Comparison of ENCODE assay signal across 24 cellular contexts in genomic region chr1:242391896-242392295, GRCh38.
A peak's percentile ranks its signal among the peaks of the same experiment; 100 is the strongest.
DNase-seq lines count a peak whose midpoint lies in the region; ATAC-seq, FAIRE-seq and TF ChIP-seq lines count a peak whose summit lies in the region.
"Had no signal": no experiment of that assay in that cellular context is flagged by ENCODE, and none has a peak within 500 bp of the region (broad histone marks: within the 10 kb centered on the region; RNA-seq: fewer than 3 reads in every experiment).

No MANE protein-coding gene starts in this region.

- H3K4me2 ChIP-seq in A549 (no peak overlapping the region), K562 (ENCODE audit: insufficient read depth, low read length) (no peak overlapping the region)
- H3K4me2 ChIP-seq: BLaER1 had no signal

- no peak for ATAC-seq in A549
- no peak for ATAC-seq in K562
- ATAC-seq: GM12878 had no signal

- in situ Hi-C loops in K562 (cut with MboI), result no loop called here

- H3K9me1 ChIP-seq in K562 (ENCODE audit: control insufficient read depth, insufficient read depth, low read length), result no peaks in the 10 kb centered on the region

- POLR2A ChIA-PET in A549 (lab: Yijun Ruan, JAX) (no interaction called here), K562 (lab: Yijun Ruan, JAX) (no interaction called here)

- no peaks in the 10 kb centered on the region for H3K4me1 ChIP-seq in A549
- H3K4me1 ChIP-seq in K562 (replicated peaks in 1 of 2; ENCODE audit: control insufficient read depth in 2 of 2, insufficient read depth in 2 of 2, low read length in 2 of 2), result no peaks in the 10 kb centered on the region
- no peaks in the 10 kb centered on the region for H3K4me1 ChIP-seq in ascending aorta
- H3K4me1 ChIP-seq: BE2C, BLaER1 had no signal

- no peak overlapping the region for H2AFZ ChIP-seq in K562 (ENCODE audit: low read depth, low read length)

- no peaks in the 10 kb centered on the region for H3K36me3 ChIP-seq in K562 (ENCODE audit: control insufficient read depth, insufficient read depth, low read length)
- H3K36me3 ChIP-seq in ascending aorta, result peaks cover 0 to 9% of the 10 kb centered on the region in 2 donors
- H3K36me3 ChIP-seq: BE2C, BLaER1 had no signal

- CTCF ChIA-PET in A549 (lab: Yijun Ruan, JAX) (no interaction called here), K562 (lab: Yijun Ruan, JAX; ENCODE audit: low intra/inter-chr PET ratio) (no interaction called here)

- no peak for DNase-seq in A549 (ENCODE audit: low read depth in 1 of 2, low spot score in 1 of 2)
- no peak for DNase-seq in K562 (ENCODE audit: extremely low read depth in 1 of 4, low spot score in 3 of 4)
- no peak for DNase-seq in urothelium cell line (ENCODE audit: low spot score)
- no peak for DNase-seq in NCI-H187 treated with DMSO at 0.1 percent for 48 hours (lab: John Stamatoyannopoulos, UW)
- no peak for DNase-seq in ascending aorta (ENCODE audit: low spot score in 2 of 2)
- DNase-seq: ACHN; BE2C; C1 segment of cervical spinal cord; CD4-positive, alpha-beta memory T cell; CD4-positive, CD25-positive, alpha-beta regulatory T cell; CD8-positive, alpha-beta memory T cell; COR-L47; DMS 273 treated with DMSO at 0.1 percent for 48 hours; DMS153; DMS53; DMS79; DND-41; EL; GDM1 had no signal

- TF ChIP-seq POLR2A in A549 (IDR thresholded peaks at IDR 0.05; ENCODE audit: low read length) (no peak), K562 (conservative IDR thresholded peaks at IDR 0.05) (no peak)

- TF ChIP-seq CTCF in A549 (IDR thresholded peaks at IDR 0.05) (no peak), K562 (IDR thresholded peaks at IDR 0.05 in 2 of 3, conservative IDR thresholded peaks at IDR 0.05 in 1 of 3; ENCODE audit: insufficient read depth in 2 of 3, low read depth in 1 of 3, low read length in 3 of 3) (no peak), ascending aorta (IDR thresholded peaks at IDR 0.05) (no peak)

- H3K4me3 ChIP-seq in A549 (no peak overlapping the region), K562 (no peak overlapping the region), ascending aorta (no peak overlapping the region)
- H3K4me3 ChIP-seq: BLaER1, GM12878 had no signal

- H3K27ac ChIP-seq in A549 (no peak overlapping the region), K562 (ENCODE audit: extremely low read depth, low read depth, low read length) (no peak overlapping the region), ascending aorta (no peak overlapping the region)
- H3K27ac ChIP-seq: 22Rv1, BLaER1 had no signal

- no peak for TF ChIP-seq EP300 in A549 (IDR thresholded peaks at IDR 0.05)
- TF ChIP-seq EP300 in K562 (IDR thresholded peaks at IDR 0.05; ENCODE audit: low read length), result no peak

- no peak overlapping the region for H3K9ac ChIP-seq in K562 (ENCODE audit: insufficient read depth in 1 of 2, low read depth in 2 of 2, low read length in 2 of 2)
- H3K9ac ChIP-seq: BLaER1 had no signal

- intact Hi-C loops in K562 (cut with micrococcal nuclease), result no loop called here
- intact Hi-C loops in ascending aorta (cut with DNase I), result no loop called here

- no peak for TF ChIP-seq RAD21 in A549 (conservative IDR thresholded peaks at IDR 0.05 in 1 of 2, IDR thresholded peaks at IDR 0.05 in 1 of 2)
- TF ChIP-seq RAD21 in K562 (CRISPR knock-in tag; conservative IDR thresholded peaks at IDR 0.05 in 1 of 2, IDR thresholded peaks at IDR 0.05 in 1 of 2), result no peak

- no peaks in the 10 kb centered on the region for H3K9me3 ChIP-seq in A549
- H3K9me3 ChIP-seq in K562 (replicated peaks; ENCODE audit: control insufficient read depth, insufficient read depth, low read depth, low read length), result no peaks in the 10 kb centered on the region; the same call in 1 of the 2 replicates
- no peaks in the 10 kb centered on the region for H3K9me3 ChIP-seq in ascending aorta
- H3K9me3 ChIP-seq: BE2C had no signal

- FAIRE-seq in A549 (lab: Jason Lieb, UNC) (no peak), K562 (lab: Jason Lieb, UNC) (no peak), urothelium cell line (lab: Jason Lieb, UNC) (peak; percentile 61)
- FAIRE-seq: GM12878, GM12892, GM18507 had no signal

- no TSS peak for BruUV-seq in K562 (replicated peaks; lab: Mats Ljungman, UMichigan)

- no peaks in the 10 kb centered on the region for H3K79me2 ChIP-seq in K562 (ENCODE audit: control insufficient read depth, insufficient read depth, low read length)

- H3K27me3 ChIP-seq in K562 (ENCODE audit: control insufficient read depth in 2 of 2, insufficient read depth in 2 of 2, low read length in 2 of 2) (no peaks in the 10 kb centered on the region), ascending aorta (no peaks in the 10 kb centered on the region)
- H3K27me3 ChIP-seq: BE2C, BLaER1 had no signal

- no peaks in the 10 kb centered on the region for H4K20me1 ChIP-seq in K562 (replicated peaks; ENCODE audit: control insufficient read depth, insufficient read depth, low read length)
- H4K20me1 ChIP-seq: BLaER1 had no signal

TF ChIP-seq in A549, 52 proteins besides CTCF, POLR2A, EP300 and RAD21:
- no peak for TF ChIP-seq HES2 (IDR thresholded peaks at IDR 0.05)
- 0 out of 2 replicates have a peak, but pooled peaks have one; percentile 61 for TF ChIP-seq KDM1A (IDR thresholded peaks at IDR 0.05; ENCODE audit: low read depth)
- no peak for TF ChIP-seq EHMT2 (IDR thresholded peaks at IDR 0.05; ENCODE audit: low read depth)
- TF ChIP-seq PHF8 (IDR thresholded peaks at IDR 0.05; ENCODE audit: borderline replicate concordance, low read depth), result no peak
- TF ChIP-seq RNF2 (IDR thresholded peaks at IDR 0.05; ENCODE audit: borderline replicate concordance, low read depth), result no peak
- no peak for TF ChIP-seq HDAC2 (IDR thresholded peaks at IDR 0.05)
- no peak for TF ChIP-seq JUN (IDR thresholded peaks at IDR 0.05)
- no peak for TF ChIP-seq HOXA7 (CRISPR knock-in tag; IDR thresholded peaks at IDR 0.05)

TF ChIP-seq in K562, 482 proteins besides CTCF, POLR2A, EP300 and RAD21:
- TF ChIP-seq FOSL1 (tag; conservative IDR thresholded peaks at IDR 0.05) (no peak), PURB (CRISPR knock-in tag; IDR thresholded peaks at IDR 0.05; ENCODE audit: low read depth) (no peak), RBM25 (IDR thresholded peaks at IDR 0.05; ENCODE audit: low read depth, low read length, severe bottlenecking) (peak; percentile 55), TCF7 (IDR thresholded peaks at IDR 0.05; ENCODE audit: borderline replicate concordance) (no peak), TCF15 (CRISPR knock-in tag; IDR thresholded peaks at IDR 0.05) (no peak), ZNF511 (CRISPR knock-in tag; IDR thresholded peaks at IDR 0.05) (no peak), HCFC1 (IDR thresholded peaks at IDR 0.05; ENCODE audit: low read depth, low read length) (no peak), PHB2 (IDR thresholded peaks at IDR 0.05; ENCODE audit: low read depth) (no peak), MTA3 (IDR thresholded peaks at IDR 0.05; ENCODE audit: borderline replicate concordance) (no peak), ZNF146 (CRISPR knock-in tag; IDR thresholded peaks at IDR 0.05; ENCODE audit: unreplicated experiment) (peak; percentile 80)

Comparison
In these comparisons a context has a peak if more than half of its experiments do, and no peak if none do; other contexts are left out.
1. Of the 35 proteins assayed by ChIP-seq in both K562 and A549: peak only in K562: none; only in A549: KDM1A; in both: none; in neither: 34.